ENCODE assay signal across 8 cellular contexts in the genomic region with DNA sequence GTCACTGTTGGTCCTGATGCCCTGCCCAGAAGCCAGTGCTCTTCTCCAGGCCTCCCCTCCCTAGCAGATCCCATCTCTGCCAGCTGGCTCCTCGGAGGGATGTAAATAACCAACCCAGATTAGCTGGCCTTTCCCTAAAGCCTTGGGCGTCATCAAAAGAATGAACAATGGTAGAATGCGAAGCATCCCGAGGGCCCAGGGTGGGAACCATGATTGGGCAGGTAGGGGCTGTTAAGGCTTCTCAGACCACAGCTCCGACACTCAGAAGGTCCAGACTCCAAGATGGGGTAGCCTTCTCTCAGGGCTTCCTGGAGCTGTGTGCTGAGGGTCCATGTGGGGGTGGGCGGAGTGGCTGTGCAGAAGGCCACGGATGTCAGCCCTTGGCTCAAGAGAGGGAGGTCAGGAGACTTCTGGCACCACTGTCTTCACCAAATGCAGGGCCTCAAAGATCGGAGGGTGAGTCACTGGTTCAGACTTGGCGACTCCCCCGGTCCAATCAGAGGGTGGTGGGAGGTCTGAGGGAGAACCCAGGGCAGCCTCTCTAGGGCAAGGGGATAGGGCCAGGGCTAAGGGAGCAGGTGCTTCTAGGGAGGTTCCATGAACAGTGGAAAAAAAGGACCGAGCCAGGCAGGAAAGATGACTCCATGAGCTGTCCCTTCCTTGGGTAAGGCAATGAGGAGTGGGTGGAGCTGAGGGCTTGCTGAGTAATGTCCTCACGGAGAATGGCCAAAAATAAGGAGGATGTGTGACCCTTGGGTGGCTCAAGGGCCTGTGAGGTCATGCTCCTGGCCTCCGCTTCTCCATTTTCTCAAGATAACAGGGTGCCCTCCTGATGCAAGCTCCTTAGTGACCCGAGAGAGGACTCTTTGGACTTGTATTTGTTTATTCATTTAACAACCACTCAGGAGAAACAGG. TPM values are rescaled to one million over a fixed set of nuclear protein-coding genes. Genes with fewer than 3 reads are reported as not detected.
DNase-seq lines count a peak whose midpoint lies in the region; ATAC-seq and TF ChIP-seq lines count a peak whose summit lies in the region.

No MANE protein-coding gene starts in this region.

- no peak overlapping the region for H3K4me3 ChIP-seq in Caco-2 (ENCODE audit: low read depth, low read length)
- no peak overlapping the region for H3K4me3 ChIP-seq in NB4 (ENCODE audit: low read depth, low read length)
- H3K4me3 ChIP-seq in neuronal stem cell (ENCODE audit: low read length in 2 of 2) = no peak overlapping the region

- ATAC-seq in effector memory CD8-positive, alpha-beta T cell (replicated peaks) = peak; percentile 17
- no peak for ATAC-seq in HG03565 (IDR thresholded peaks at IDR 0.05; ENCODE audit: unreplicated experiment)
- ATAC-seq in HG02678 (IDR thresholded peaks at IDR 0.05; ENCODE audit: unreplicated experiment) = no peak

- H4K8ac ChIP-seq in neuronal stem cell (ENCODE audit: low read depth, low read length) = no peak overlapping the region

- peaks cover 10% of the 10 kb centered on the region for H3K4me1 ChIP-seq in Caco-2
- peaks cover 0 to 6% of the 10 kb centered on the region in 2 donors for H3K4me1 ChIP-seq in neuronal stem cell (ENCODE audit: control insufficient read depth in 2 of 2, insufficient read depth in 1 of 2, low read depth in 1 of 2, low read length in 2 of 2)

- no peak overlapping the region for H3K18ac ChIP-seq in neuronal stem cell (ENCODE audit: low read length)

- BruUV-seq in Caco-2 (replicated peaks; lab: Mats Ljungman, UMichigan) = no TSS peak

- H3K4me1 Mint-ChIP-seq in Caco-2 (ENCODE audit: low read depth, unreplicated experiment) = peaks cover 21% of the 10 kb centered on the region
- peaks cover 32 to 36% of the 10 kb centered on the region in 2 donors for H3K4me1 Mint-ChIP-seq in effector memory CD8-positive, alpha-beta T cell (ENCODE audit: low read depth in 2 of 2)

- WGBS in neuronal stem cell (ENCODE audit: extremely low coverage in 2 of 2, insufficient read length in 2 of 2, insufficient replicate concordance in 1 of 2), 2 donors = no CpG with 5 or more reads among the region's 14 CpGs

- H2BK15ac ChIP-seq in neuronal stem cell (ENCODE audit: low read length) = no peak overlapping the region

- H3K27ac Mint-ChIP-seq in Caco-2 (ENCODE audit: unreplicated experiment) = peak overlapping the region; percentile 32
- H3K27ac Mint-ChIP-seq in effector memory CD8-positive, alpha-beta T cell = peak overlapping the region; percentile 67 to 88

- no peaks in the 10 kb centered on the region for H3K79me1 ChIP-seq in neuronal stem cell (ENCODE audit: low read depth, low read length)

- H3K23ac ChIP-seq in neuronal stem cell (ENCODE audit: low read depth, low read length, poor library complexity) = peak overlapping the region; percentile 40

- no peak overlapping the region for H2AFZ ChIP-seq in neuronal stem cell (ENCODE audit: low read length)

- H3K27me3 Mint-ChIP-seq in Caco-2 (ENCODE audit: insufficient read depth, unreplicated experiment) = no peaks in the 10 kb centered on the region
- H3K27me3 Mint-ChIP-seq in effector memory CD8-positive, alpha-beta T cell = peaks cover 0 to 8% of the 10 kb centered on the region in 2 donors

- H3K9me3 ChIP-seq in Caco-2 (no peaks in the 10 kb centered on the region), neuronal stem cell (replicated peaks in 1 of 2; ENCODE audit: control insufficient read depth in 2 of 2, insufficient read depth in 1 of 2, low read depth in 1 of 2, low read length in 2 of 2) (peaks cover 0 to 2% of the 10 kb centered on the region in 2 donors)

- no peak overlapping the region for H3K4me3 Mint-ChIP-seq in Caco-2 (ENCODE audit: unreplicated experiment)
- H3K4me3 Mint-ChIP-seq in effector memory CD8-positive, alpha-beta T cell = no peak overlapping the region

- DNase-seq in Caco-2 (no peak), NB4 (ENCODE audit: low read depth) (peak; percentile 74), neuronal stem cell (ENCODE audit: low spot score) (no peak), NCI-H1930 (lab: John Stamatoyannopoulos, UW) (no peak)
- DNase-seq in effector memory CD8-positive, alpha-beta T cell = no peak
- DNase-seq in effector CD4-positive, alpha-beta T cell = no peak

- H3K9ac ChIP-seq in neuronal stem cell (ENCODE audit: low read depth, low read length, poor library complexity) = no peak overlapping the region

- intact Hi-C loops in Caco-2 (cut with micrococcal nuclease; ENCODE audit: unreplicated experiment) = no loop called here

- peaks cover 6% of the 10 kb centered on the region for H3K36me3 Mint-ChIP-seq in Caco-2 (ENCODE audit: insufficient read depth, unreplicated experiment)
- H3K36me3 Mint-ChIP-seq in effector memory CD8-positive, alpha-beta T cell (ENCODE audit: insufficient read depth) = no peaks in the 10 kb centered on the region

- H2BK120ac ChIP-seq in neuronal stem cell (ENCODE audit: low read depth, low read length) = no peak overlapping the region

- TF ChIP-seq POLR2A in NB4 (IDR thresholded peaks at IDR 0.05; ENCODE audit: extremely low read depth, insufficient read length) = no peak

- H2BK12ac ChIP-seq in neuronal stem cell (ENCODE audit: low read length) = no peak overlapping the region

- no peak overlapping the region for H4K91ac ChIP-seq in neuronal stem cell (ENCODE audit: low read depth, low read length, poor library complexity)

- H3K36me3 ChIP-seq in Caco-2 (ENCODE audit: control insufficient read depth, insufficient read depth, low read length) (no peaks in the 10 kb centered on the region), neuronal stem cell (replicated peaks in 1 of 2; ENCODE audit: control insufficient read depth in 2 of 2, insufficient read depth in 2 of 2, low read length in 2 of 2) (no peaks in the 10 kb centered on the region)

- TF ChIP-seq CTCF in Caco-2 (IDR thresholded peaks at IDR 0.05; ENCODE audit: insufficient read depth in 1 of 2, low read depth in 1 of 2, low read length in 1 of 2, severe bottlenecking in 1 of 2, unreplicated experiment in 1 of 2) (no peak), NB4 (IDR thresholded peaks at IDR 0.05; ENCODE audit: low read depth, low read length) (no peak)

- H3K4ac ChIP-seq in neuronal stem cell (ENCODE audit: low read length) = no peak overlapping the region

- no peak overlapping the region for H3K27ac ChIP-seq in neuronal stem cell (replicated peaks; ENCODE audit: low read length)

- no peaks in the 10 kb centered on the region for H3K9me3 Mint-ChIP-seq in Caco-2 (ENCODE audit: unreplicated experiment)
- H3K9me3 Mint-ChIP-seq in effector memory CD8-positive, alpha-beta T cell = no peaks in the 10 kb centered on the region

- no peak overlapping the region for H2AK5ac ChIP-seq in neuronal stem cell (ENCODE audit: low read depth, low read length)

- CTCF ChIA-PET in Caco-2 (lab: Charles Lee) = no interaction called here

- no peak overlapping the region for H2BK5ac ChIP-seq in neuronal stem cell (ENCODE audit: low read length)

- POLR2A ChIA-PET in Caco-2 (lab: Charles Lee) = no interaction called here

- H3K4me2 ChIP-seq in neuronal stem cell (ENCODE audit: insufficient read depth, low read length, poor library complexity, severe bottlenecking) = no peak overlapping the region

- H3K27me3 ChIP-seq in Caco-2 (replicated peaks; ENCODE audit: control insufficient read depth, insufficient read depth, low read length) (no peaks in the 10 kb centered on the region), neuronal stem cell (ENCODE audit: control insufficient read depth in 3 of 3, insufficient read depth in 3 of 3, low read depth in 1 of 3, low read length in 3 of 3) (no peaks in the 10 kb centered on the region)

- H3K14ac ChIP-seq in neuronal stem cell (ENCODE audit: low read length) = peak overlapping the region; percentile 42

RNA-seq across cellular contexts. Expression of a gene that starts 58.4 kb away (rescaled TPM):
- 15.3 and 18.5 TPM in 2 replicates for total RNA-seq in Caco-2 (2022)
- polyA plus RNA-seq in neuronal stem cell (2013, experiment 1 of 2) = not detected
- 0.03 TPM for polyA plus RNA-seq in neuronal stem cell (2013, experiment 2 of 2)
